ENCODE assay signal across 1 cellular context in the genomic region with DNA sequence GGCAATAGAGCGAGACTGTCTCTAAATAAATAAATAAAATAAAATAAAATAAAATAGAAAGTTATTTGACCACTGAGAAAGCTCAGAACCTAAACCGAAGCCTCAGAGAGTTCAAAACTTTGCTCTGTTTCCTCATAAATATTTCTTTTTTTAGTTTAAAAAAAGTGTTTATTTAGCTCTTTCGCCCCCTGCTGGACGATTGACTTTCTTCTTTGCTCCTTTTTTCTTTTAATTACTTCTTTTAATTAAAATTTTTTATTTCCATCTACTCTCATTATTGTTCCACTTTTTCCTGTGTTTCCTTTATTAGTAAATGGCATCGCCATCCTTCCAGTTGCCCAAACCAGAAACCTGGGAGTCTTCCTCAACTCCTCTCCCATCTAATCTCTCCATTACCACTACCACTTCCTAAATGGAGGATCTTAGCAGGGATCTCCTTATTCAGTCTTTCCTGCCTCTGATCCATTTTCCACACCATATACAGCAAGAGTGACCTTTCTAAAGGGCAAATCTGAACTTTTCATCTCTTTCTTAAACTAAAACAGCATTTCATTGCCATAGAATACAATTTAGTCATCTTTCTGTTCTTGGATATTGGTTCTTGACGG.
TF ChIP-seq lines count a peak whose summit lies in the region.

No MANE protein-coding gene starts in this region.

TF ChIP-seq in GM12878, 131 proteins besides CTCF, POLR2A, EP300 and RAD21 (continued from another document):
- TF ChIP-seq, protein P1, sequence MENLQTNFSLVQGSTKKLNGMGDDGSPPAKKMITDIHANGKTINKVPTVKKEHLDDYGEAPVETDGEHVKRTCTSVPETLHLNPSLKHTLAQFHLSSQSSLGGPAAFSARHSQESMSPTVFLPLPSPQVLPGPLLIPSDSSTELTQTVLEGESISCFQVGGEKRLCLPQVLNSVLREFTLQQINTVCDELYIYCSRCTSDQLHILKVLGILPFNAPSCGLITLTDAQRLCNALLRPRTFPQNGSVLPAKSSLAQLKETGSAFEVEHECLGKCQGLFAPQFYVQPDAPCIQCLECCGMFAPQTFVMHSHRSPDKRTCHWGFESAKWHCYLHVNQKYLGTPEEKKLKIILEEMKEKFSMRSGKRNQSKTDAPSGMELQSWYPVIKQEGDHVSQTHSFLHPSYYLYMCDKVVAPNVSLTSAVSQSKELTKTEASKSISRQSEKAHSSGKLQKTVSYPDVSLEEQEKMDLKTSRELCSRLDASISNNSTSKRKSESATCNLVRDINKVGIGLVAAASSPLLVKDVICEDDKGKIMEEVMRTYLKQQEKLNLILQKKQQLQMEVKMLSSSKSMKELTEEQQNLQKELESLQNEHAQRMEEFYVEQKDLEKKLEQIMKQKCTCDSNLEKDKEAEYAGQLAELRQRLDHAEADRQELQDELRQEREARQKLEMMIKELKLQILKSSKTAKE (IDR thresholded peaks at IDR 0.05; ENCODE audit: low read depth, poor library complexity, severe bottlenecking), result no peak
- TF ChIP-seq, protein P2, sequence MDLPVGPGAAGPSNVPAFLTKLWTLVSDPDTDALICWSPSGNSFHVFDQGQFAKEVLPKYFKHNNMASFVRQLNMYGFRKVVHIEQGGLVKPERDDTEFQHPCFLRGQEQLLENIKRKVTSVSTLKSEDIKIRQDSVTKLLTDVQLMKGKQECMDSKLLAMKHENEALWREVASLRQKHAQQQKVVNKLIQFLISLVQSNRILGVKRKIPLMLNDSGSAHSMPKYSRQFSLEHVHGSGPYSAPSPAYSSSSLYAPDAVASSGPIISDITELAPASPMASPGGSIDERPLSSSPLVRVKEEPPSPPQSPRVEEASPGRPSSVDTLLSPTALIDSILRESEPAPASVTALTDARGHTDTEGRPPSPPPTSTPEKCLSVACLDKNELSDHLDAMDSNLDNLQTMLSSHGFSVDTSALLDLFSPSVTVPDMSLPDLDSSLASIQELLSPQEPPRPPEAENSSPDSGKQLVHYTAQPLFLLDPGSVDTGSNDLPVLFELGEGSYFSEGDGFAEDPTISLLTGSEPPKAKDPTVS (IDR thresholded peaks at IDR 0.05; ENCODE audit: low read depth, low read length), result no peak
- TF ChIP-seq ZNF274 (IDR thresholded peaks at IDR 0.05; ENCODE audit: insufficient read depth, insufficient read length) (no peak), IKZF1 (conservative IDR thresholded peaks at IDR 0.05) (no peak), HDAC2 (IDR thresholded peaks at IDR 0.05) (no peak), ZNF24 (IDR thresholded peaks at IDR 0.05) (no peak), BRCA1 (IDR thresholded peaks at IDR 0.05; ENCODE audit: low read depth, low read length) (no peak), ZNF384 (IDR thresholded peaks at IDR 0.05; ENCODE audit: borderline replicate concordance, low read depth, low read length) (no peak), CHD4 (IDR thresholded peaks at IDR 0.05) (no peak), EZH2 (IDR thresholded peaks at IDR 0.05; ENCODE audit: borderline replicate concordance, control insufficient read depth, low read depth, low read length) (no peak), FOS (IDR thresholded peaks at IDR 0.05; ENCODE audit: borderline replicate concordance, extremely low read depth, insufficient read length) (no peak)
- TF ChIP-seq, protein P3, sequence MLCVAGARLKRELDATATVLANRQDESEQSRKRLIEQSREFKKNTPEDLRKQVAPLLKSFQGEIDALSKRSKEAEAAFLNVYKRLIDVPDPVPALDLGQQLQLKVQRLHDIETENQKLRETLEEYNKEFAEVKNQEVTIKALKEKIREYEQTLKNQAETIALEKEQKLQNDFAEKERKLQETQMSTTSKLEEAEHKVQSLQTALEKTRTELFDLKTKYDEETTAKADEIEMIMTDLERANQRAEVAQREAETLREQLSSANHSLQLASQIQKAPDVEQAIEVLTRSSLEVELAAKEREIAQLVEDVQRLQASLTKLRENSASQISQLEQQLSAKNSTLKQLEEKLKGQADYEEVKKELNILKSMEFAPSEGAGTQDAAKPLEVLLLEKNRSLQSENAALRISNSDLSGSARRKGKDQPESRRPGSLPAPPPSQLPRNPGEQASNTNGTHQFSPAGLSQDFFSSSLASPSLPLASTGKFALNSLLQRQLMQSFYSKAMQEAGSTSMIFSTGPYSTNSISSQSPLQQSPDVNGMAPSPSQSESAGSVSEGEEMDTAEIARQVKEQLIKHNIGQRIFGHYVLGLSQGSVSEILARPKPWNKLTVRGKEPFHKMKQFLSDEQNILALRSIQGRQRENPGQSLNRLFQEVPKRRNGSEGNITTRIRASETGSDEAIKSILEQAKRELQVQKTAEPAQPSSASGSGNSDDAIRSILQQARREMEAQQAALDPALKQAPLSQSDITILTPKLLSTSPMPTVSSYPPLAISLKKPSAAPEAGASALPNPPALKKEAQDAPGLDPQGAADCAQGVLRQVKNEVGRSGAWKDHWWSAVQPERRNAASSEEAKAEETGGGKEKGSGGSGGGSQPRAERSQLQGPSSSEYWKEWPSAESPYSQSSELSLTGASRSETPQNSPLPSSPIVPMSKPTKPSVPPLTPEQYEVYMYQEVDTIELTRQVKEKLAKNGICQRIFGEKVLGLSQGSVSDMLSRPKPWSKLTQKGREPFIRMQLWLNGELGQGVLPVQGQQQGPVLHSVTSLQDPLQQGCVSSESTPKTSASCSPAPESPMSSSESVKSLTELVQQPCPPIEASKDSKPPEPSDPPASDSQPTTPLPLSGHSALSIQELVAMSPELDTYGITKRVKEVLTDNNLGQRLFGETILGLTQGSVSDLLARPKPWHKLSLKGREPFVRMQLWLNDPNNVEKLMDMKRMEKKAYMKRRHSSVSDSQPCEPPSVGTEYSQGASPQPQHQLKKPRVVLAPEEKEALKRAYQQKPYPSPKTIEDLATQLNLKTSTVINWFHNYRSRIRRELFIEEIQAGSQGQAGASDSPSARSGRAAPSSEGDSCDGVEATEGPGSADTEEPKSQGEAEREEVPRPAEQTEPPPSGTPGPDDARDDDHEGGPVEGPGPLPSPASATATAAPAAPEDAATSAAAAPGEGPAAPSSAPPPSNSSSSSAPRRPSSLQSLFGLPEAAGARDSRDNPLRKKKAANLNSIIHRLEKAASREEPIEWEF (IDR thresholded peaks at IDR 0.05; ENCODE audit: insufficient replicate concordance, low read depth, low read length), result no peak
TF ChIP-seq in GM12878: peak in this region for 0.
